8 cellular contexts compared by ENCODE assay signal in genomic region chr6:26550250-26550993, GRCh38. TPM values are rescaled to one million over a fixed set of nuclear protein-coding genes. Genes with fewer than 3 reads are reported as not detected.
DNase-seq lines count a peak whose midpoint lies in the region; ATAC-seq and TF ChIP-seq lines count a peak whose summit lies in the region.

No MANE protein-coding gene starts in this region.

- intact Hi-C loops in breast epithelium (cut with DNase I; ENCODE audit: low total_unique reads): loop anchor here (10.0 kb wide), 1 partner anchor 236 kb away; no protein-coding TSS in a partner anchor

- H3K27me3 ChIP-seq in Karpas-422 (ENCODE audit: low read length) (no peaks in the 10 kb centered on the region), breast epithelium (no peaks in the 10 kb centered on the region)

- no peak for TF ChIP-seq POLR2A in breast epithelium (IDR thresholded peaks at IDR 0.05)

- H3K79me2 ChIP-seq in Karpas-422 (ENCODE audit: low read length): no peaks in the 10 kb centered on the region

- DNase-seq in Karpas-422 (peak; percentile 81), T-helper 1 cell (peak in 3 of 5 donors; percentile 29 to 58 (median 50)), breast epithelium (ENCODE audit: low spot score in 2 of 2) (no peak), kidney tubule cell (ENCODE audit: low spot score) (peak; percentile 55), NCI-H446 treated with DMSO at 0.1 percent for 48 hours (lab: John Stamatoyannopoulos, UW) (no peak)
- peak; percentile 39 to 48 for DNase-seq in stimulated activated CD8-positive, alpha-beta memory T cell treated with anti-CD3 and anti-CD28 coated beads, Interleukin-15, amount 100 ng/mL, for 48 hours (ENCODE audit: low read depth in 2 of 2)

- H2AFZ ChIP-seq in Karpas-422 (ENCODE audit: low read length): peak overlapping the region; percentile 34; the same call in 1 of the 2 replicates

- no peaks in the 10 kb centered on the region for H3K36me3 ChIP-seq in ES-I3 (ENCODE audit: insufficient read depth, low read length)
- peaks cover 4% of the 10 kb centered on the region; the same call in 1 of the 2 replicates for H3K36me3 ChIP-seq in Karpas-422 (ENCODE audit: insufficient read depth, low read length)
- H3K36me3 ChIP-seq in breast epithelium: no peaks in the 10 kb centered on the region

- H3K9me3 ChIP-seq in ES-I3 (ENCODE audit: control insufficient read depth, insufficient read depth, low read length): no peaks in the 10 kb centered on the region
- no peaks in the 10 kb centered on the region for H3K9me3 ChIP-seq in Karpas-422 (ENCODE audit: low read length)
- H3K9me3 ChIP-seq in breast epithelium: no peaks in the 10 kb centered on the region

- peak overlapping the region; percentile 67 for H3K4me3 ChIP-seq in Karpas-422 (ENCODE audit: low read length)
- H3K4me3 ChIP-seq in breast epithelium: peak overlapping the region; percentile 35 to 79 (median 67)

- H3K4me2 ChIP-seq in Karpas-422 (ENCODE audit: low read depth, low read length, poor library complexity, severe bottlenecking): peak overlapping the region; percentile 57

- peak overlapping the region; percentile 22; the same call in 1 of the 2 replicates for H3K27ac ChIP-seq in Karpas-422 (ENCODE audit: low read length)
- peak overlapping the region; percentile 48 to 57 for H3K27ac ChIP-seq in breast epithelium

- no peaks in the 10 kb centered on the region for H4K20me1 ChIP-seq in Karpas-422 (ENCODE audit: insufficient read depth, low read depth, low read length)

- TF ChIP-seq CTCF in breast epithelium (IDR thresholded peaks at IDR 0.05): no peak

- H3K9me2 ChIP-seq in Karpas-422 (replicated peaks; ENCODE audit: insufficient read depth, low read length): no peaks in the 10 kb centered on the region

- no peak for ATAC-seq in HG02970 (IDR thresholded peaks at IDR 0.05; ENCODE audit: low FRiP score, unreplicated experiment)

- H3K9ac ChIP-seq in ES-I3 (ENCODE audit: low read depth, low read length): peak overlapping the region; percentile 82
- H3K9ac ChIP-seq in Karpas-422 (ENCODE audit: low read length): peak overlapping the region; percentile 65

- H3K4me1 ChIP-seq in ES-I3 (ENCODE audit: insufficient read depth, low read length): no peaks in the 10 kb centered on the region; the same call in 1 of the 2 replicates
- peaks cover 33% of the 10 kb centered on the region for H3K4me1 ChIP-seq in Karpas-422 (ENCODE audit: low read length)
- H3K4me1 ChIP-seq in breast epithelium: no peaks in the 10 kb centered on the region

RNA-seq across cellular contexts. Expression of gene HMGN4, which starts 12.3 kb away (rescaled TPM):
- 57.3 and 103 TPM in 2 replicates for total RNA-seq in Karpas-422 (2014; rRNA removed; shearing (Covaris generic); ENCODE audit: low replicate concordance)
- total RNA-seq in breast epithelium: 10 to 100 TPM; 57.0 to 96.6 (median 82.6) TPM

RNA-seq across cellular contexts. Expression of gene ABT1, which starts 46.3 kb away (rescaled TPM):
- total RNA-seq in Karpas-422 (2014; rRNA removed; shearing (Covaris generic); ENCODE audit: low replicate concordance): 22.7 and 23.7 TPM in 2 replicates
- 10 to 100 TPM; 13.8 to 19.5 (median 18.0) TPM for total RNA-seq in breast epithelium

RNA-seq across cellular contexts. Expression of gene BTN1A1, which starts 50.3 kb away (rescaled TPM):
- 0.22 TPM in 1 of 2 replicates, not detected in the other for total RNA-seq in Karpas-422 (2014; rRNA removed; shearing (Covaris generic); ENCODE audit: low replicate concordance)
- not detected for total RNA-seq in breast epithelium

Comparison
In these comparisons a context has a peak if more than half of its experiments do, and no peak if none do; other contexts are left out.
1. DNase-seq: peak in Karpas-422 (single experiment), T-helper 1 cell (3 of 5), kidney tubule cell (single experiment) and stimulated activated CD8-positive, alpha-beta memory T cell treated with anti-CD3 and anti-CD28 coated beads, Interleukin-15, amount 100 ng/mL, for 48 hours (2 of 2); none in breast epithelium (0 of 2) and NCI-H446 treated with DMSO at 0.1 percent for 48 hours (single experiment).